32 cellular contexts compared by ENCODE assay signal in the genomic region with DNA sequence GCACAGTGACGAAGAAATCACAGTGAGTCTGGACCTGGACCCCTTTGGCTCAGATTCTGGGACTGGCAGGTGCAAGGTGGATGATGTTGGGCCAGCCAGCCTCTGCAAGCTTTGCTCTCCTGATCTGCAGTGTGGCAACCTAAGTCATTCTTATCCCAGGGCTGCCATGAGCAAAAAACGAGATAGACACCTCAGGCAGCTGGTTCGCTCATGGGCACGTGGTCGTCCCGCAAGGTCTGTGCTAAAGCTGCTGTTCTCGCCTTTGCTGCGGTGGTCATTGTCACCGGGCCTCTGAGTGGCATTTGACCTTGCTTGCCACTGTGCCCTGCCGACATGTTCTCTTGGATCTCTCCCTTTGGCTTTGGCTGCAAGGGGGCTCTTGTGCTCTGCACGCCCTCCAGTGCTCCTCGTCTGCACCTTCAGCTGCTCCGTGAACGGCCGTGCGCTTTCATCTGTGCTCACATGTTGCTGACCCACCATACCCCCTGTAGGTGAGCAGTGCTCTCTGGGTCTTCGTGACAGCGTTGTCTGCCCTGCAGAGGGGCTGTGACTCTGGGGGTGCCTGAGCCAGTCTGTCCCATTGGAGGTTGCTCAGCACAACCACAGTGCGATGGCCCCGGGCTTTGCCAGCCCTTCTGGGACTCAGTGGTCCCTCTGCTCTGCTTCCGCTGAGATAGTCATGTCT.
"Had no signal": no experiment of that assay in that cellular context is flagged by ENCODE, and none has a peak within 500 bp of the region (broad histone marks: within the 10 kb centered on the region; RNA-seq: fewer than 3 reads in every experiment).

No MANE protein-coding gene starts in this region.

- H3K4me3 Mint-ChIP-seq: activated CD4-positive, alpha-beta T cell treated with anti-CD3 and anti-CD28 coated beads for 36 hours; activated CD4-positive, alpha-beta T cell treated with anti-CD3 and anti-CD28 coated beads, Interleukin-2, amount 10 ng/mL, durations not matched to agents 7 days and 5 days; activated naive CD4-positive, alpha-beta T cell treated with anti-CD3 and anti-CD28 coated beads for 36 hours; activated T-cell treated with anti-CD3 and anti-CD28 coated beads, Interleukin-2, amount 50 U/mL, for 24 hours; activated T-helper 1 cell treated with anti-CD3 and anti-CD28 coated beads, Interleukin-12 subunit alpha, Interleukin-12 subunit beta, Interleukin-2, Interleukin-4 antibody, amounts not matched to agents 30 ng/mL and 10 ng/mL and 1 ng/mL, durations not matched to agents 14 hours and 24 hours and 36 hours; T-helper 1 cell treated with Interleukin-12 subunit alpha and Interleukin-12 subunit beta and Interleukin-4 antibody, amounts not matched to agents 30 μg/mL and 1 μg/mL, for 36 hours; T-helper 2 cell treated with Interferon-gamma antibody and Interleukin-4, amounts not matched to agents 5 μg/mL and 100 μg/mL, for 36 hours; WTC11 had no signal

- H3K27ac Mint-ChIP-seq: activated CD4-positive, alpha-beta T cell treated with anti-CD3 and anti-CD28 coated beads for 36 hours; activated CD4-positive, alpha-beta T cell treated with anti-CD3 and anti-CD28 coated beads, Interleukin-2, amount 10 ng/mL, durations not matched to agents 7 days and 5 days; activated naive CD4-positive, alpha-beta T cell treated with anti-CD3 and anti-CD28 coated beads for 36 hours; activated naive CD4-positive, alpha-beta T cell treated with anti-CD3 and anti-CD28 coated beads, Interleukin-2, amount 50 U/mL, for 72 hours; activated T-cell treated with anti-CD3 and anti-CD28 coated beads, Interleukin-2, amount 50 U/mL, for 24 hours; activated T-helper 1 cell treated with anti-CD3 and anti-CD28 coated beads, Interleukin-12 subunit alpha, Interleukin-12 subunit beta, Interleukin-2, Interleukin-4 antibody, amounts not matched to agents 30 ng/mL and 10 ng/mL and 1 ng/mL, durations not matched to agents 14 hours and 24 hours and 36 hours; T-helper 1 cell treated with Interleukin-12 subunit alpha and Interleukin-12 subunit beta and Interleukin-4 antibody, amounts not matched to agents 30 μg/mL and 1 μg/mL, for 36 hours; T-helper 2 cell treated with Interferon-gamma antibody and Interleukin-4, amounts not matched to agents 5 μg/mL and 100 μg/mL, for 36 hours; WTC11 had no signal

- H3K9me3 ChIP-seq: adrenal gland, body of pancreas, breast epithelium had no signal

- H3K4me1 Mint-ChIP-seq: activated CD4-positive, alpha-beta T cell treated with anti-CD3 and anti-CD28 coated beads for 36 hours; activated CD4-positive, alpha-beta T cell treated with anti-CD3 and anti-CD28 coated beads, Interleukin-2, amount 10 ng/mL, durations not matched to agents 7 days and 5 days; WTC11 had no signal

- H3K27me3 ChIP-seq: body of pancreas had no signal

- H3K4me3 ChIP-seq: adrenal gland, body of pancreas, breast epithelium, K562, PC-9 had no signal

- H3K4me2 ChIP-seq: PC-9 had no signal

- DNase-seq: activated CD4-positive, alpha-beta T cell treated with anti-CD3 and anti-CD28 coated beads for 36 hours; activated CD4-positive, alpha-beta T cell treated with anti-CD3 and anti-CD28 coated beads, Interleukin-2, amount 10 ng/mL, durations not matched to agents 7 days and 5 days; activated CD4-positive, alpha-beta T cell treated with anti-CD3 and anti-CD28 coated beads, Interleukin-2, amount 50 U/mL, for 48 hours; activated gamma-delta T cell treated with Interleukin-2 at 50 U/mL for 16 hours; activated naive CD4-positive, alpha-beta T cell treated with anti-CD3 and anti-CD28 coated beads for 36 hours; activated T-cell treated with anti-CD3 and anti-CD28 coated beads, Interleukin-2, amount 50 U/mL, for 24 hours; body of pancreas; caudate nucleus; IMR-90; NCI-H1092 treated with DMSO at 0.1 percent for 48 hours; NCI-H1417; NCI-H146; NCI-H187; NCI-H2029 treated with DMSO at 0.1 percent for 48 hours; NCI-H2107; NCI-H2171; NCI-H510A; NCI-H526; NCI-H748 treated with DMSO at 0.1 percent for 48 hours; NK-92 treated with Interleukin-12 subunit alpha and Interleukin-12 subunit beta, amount 100 ng/mL, for 24 hours; PC-9; Right ventricle myocardium superior had no signal

- ATAC-seq: activated CD4-positive, alpha-beta T cell treated with anti-CD3 and anti-CD28 coated beads for 36 hours; activated CD4-positive, CD25-positive, alpha-beta regulatory T cell treated with anti-CD3 and anti-CD28 coated beads, Interleukin-2, amount 50 U/mL, for 24 hours; activated naive CD4-positive, alpha-beta T cell treated with anti-CD3 and anti-CD28 coated beads, Interleukin-2, amount 50 U/mL, for 72 hours; body of pancreas; K562; WTC11 had no signal

- H3K4me1 ChIP-seq: adrenal gland, body of pancreas, breast epithelium had no signal

- H3K27ac ChIP-seq: adrenal gland, body of pancreas, breast epithelium, PC-9, RWPE1 had no signal

- H2AFZ ChIP-seq: PC-9 had no signal

- H3K9me3 Mint-ChIP-seq: activated CD4-positive, alpha-beta T cell treated with anti-CD3 and anti-CD28 coated beads, Interleukin-2, amount 10 ng/mL, durations not matched to agents 7 days and 5 days; activated naive CD4-positive, alpha-beta T cell treated with anti-CD3 and anti-CD28 coated beads for 36 hours; activated naive CD4-positive, alpha-beta T cell treated with anti-CD3 and anti-CD28 coated beads, Interleukin-2, amount 50 U/mL, for 72 hours; activated T-helper 1 cell treated with anti-CD3 and anti-CD28 coated beads, Interleukin-12 subunit alpha, Interleukin-12 subunit beta, Interleukin-2, Interleukin-4 antibody, amounts not matched to agents 30 ng/mL and 10 ng/mL and 1 ng/mL, durations not matched to agents 14 hours and 24 hours and 36 hours; T-helper 1 cell treated with Interleukin-12 subunit alpha and Interleukin-12 subunit beta and Interleukin-4 antibody, amounts not matched to agents 30 μg/mL and 1 μg/mL, for 36 hours; T-helper 2 cell treated with Interferon-gamma antibody and Interleukin-4, amounts not matched to agents 5 μg/mL and 100 μg/mL, for 36 hours had no signal

- H3K36me3 ChIP-seq: adrenal gland, breast epithelium had no signal
